Comparison of ENCODE assay signal across 1 cellular context in the genomic region with DNA sequence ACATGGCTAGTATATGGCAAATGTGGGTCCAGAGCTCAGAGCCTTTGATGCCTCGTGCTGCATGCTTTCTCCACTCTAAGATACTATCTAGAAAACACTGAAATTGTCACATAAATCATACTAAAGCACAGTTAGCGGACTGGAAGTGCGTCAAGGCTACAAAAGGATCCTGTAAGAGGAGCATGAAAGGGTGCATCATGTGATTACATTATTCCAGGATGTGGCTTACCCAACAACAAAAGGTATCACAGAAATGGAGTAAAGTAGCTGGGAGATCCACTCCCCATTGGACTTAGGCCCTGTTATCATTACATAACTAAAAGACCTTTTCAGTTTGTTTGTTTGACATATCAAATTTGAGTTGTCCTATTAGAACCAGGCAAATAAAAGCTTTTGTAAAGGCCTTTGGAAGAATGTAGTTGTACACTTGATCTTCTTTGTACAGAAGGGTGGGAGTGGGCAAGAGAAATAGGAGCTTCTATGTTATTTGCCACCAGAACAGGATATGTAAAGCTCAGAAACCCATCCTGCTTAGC.
A peak's percentile ranks its signal among the peaks of the same experiment; 100 is the strongest.
TF ChIP-seq lines count a peak whose summit lies in the region.

No MANE protein-coding gene starts in this region.

TF ChIP-seq in HepG2, 621 proteins besides CTCF, POLR2A, EP300 and RAD21 (continued from another document and continues in another):
- TF ChIP-seq ZNF646 (CRISPR knock-in tag; IDR thresholded peaks at IDR 0.05) (no peak), AGO2 (optimal IDR thresholded peaks at IDR 0.05; ENCODE audit: low read depth, low read length) (no peak), KAT8 (CRISPR knock-in tag; IDR thresholded peaks at IDR 0.05) (peak; percentile 80), ZNF674 (CRISPR knock-in tag; IDR thresholded peaks at IDR 0.05; ENCODE audit: low read depth) (no peak), ZNF329 (CRISPR knock-in tag; IDR thresholded peaks at IDR 0.05; ENCODE audit: low read depth) (no peak), GPN1 (CRISPR knock-in tag; IDR thresholded peaks at IDR 0.05; ENCODE audit: borderline replicate concordance) (no peak), ZNF333 (CRISPR knock-in tag; IDR thresholded peaks at IDR 0.05; ENCODE audit: borderline replicate concordance) (no peak), FOXO1 (CRISPR knock-in tag; IDR thresholded peaks at IDR 0.05) (peak; percentile 30; the same call in 1 of the 2 replicates), EZH2 (conservative IDR thresholded peaks at IDR 0.05; ENCODE audit: low read depth, low read length) (no peak), REST (IDR thresholded peaks at IDR 0.05; ENCODE audit: borderline replicate concordance in 1 of 2, low read depth in 1 of 2, low read length in 2 of 2) (no peak), ZNF274 (CRISPR knock-in tag; IDR thresholded peaks at IDR 0.05) (no peak), IKZF1 (IDR thresholded peaks at IDR 0.05) (no peak), ZMYM4 (CRISPR knock-in tag; IDR thresholded peaks at IDR 0.05) (peak; percentile 66; the same call in 1 of the 2 replicates), FOXK2 (IDR thresholded peaks at IDR 0.05) (no peak), GABPB1 (CRISPR knock-in tag; IDR thresholded peaks at IDR 0.05) (no peak; the same call in 1 of the 2 replicates), ZNF570 (CRISPR knock-in tag; IDR thresholded peaks at IDR 0.05; ENCODE audit: borderline replicate concordance) (no peak), ZFP90 (CRISPR knock-in tag; IDR thresholded peaks at IDR 0.05; ENCODE audit: borderline replicate concordance) (no peak), ZNF276 (CRISPR knock-in tag; IDR thresholded peaks at IDR 0.05; ENCODE audit: low read depth) (no peak), ZNF614 (CRISPR knock-in tag; IDR thresholded peaks at IDR 0.05; ENCODE audit: borderline replicate concordance) (0 out of 2 replicates have a peak, but pooled peaks have one; percentile 40), ERF (CRISPR knock-in tag; IDR thresholded peaks at IDR 0.05) (peak; percentile 45; the same call in 1 of the 2 replicates), RELA (CRISPR knock-in tag; IDR thresholded peaks at IDR 0.05) (no peak), ZNF282 (IDR thresholded peaks at IDR 0.05; ENCODE audit: partially characterized antibody) (no peak), JARID2 (CRISPR knock-in tag; IDR thresholded peaks at IDR 0.05; ENCODE audit: insufficient replicate concordance) (no peak), HNF4A (CRISPR knock-in tag; IDR thresholded peaks at IDR 0.05) (peak; percentile 85), ZNF331 (CRISPR knock-in tag; IDR thresholded peaks at IDR 0.05) (peak; percentile 70; the same call in 1 of the 2 replicates), ZNF567 (CRISPR knock-in tag; IDR thresholded peaks at IDR 0.05; ENCODE audit: borderline replicate concordance) (no peak), THAP9 (CRISPR knock-in tag; IDR thresholded peaks at IDR 0.05; ENCODE audit: borderline replicate concordance) (no peak), HCFC1 (IDR thresholded peaks at IDR 0.05; ENCODE audit: low read depth, low read length) (no peak), ZNF615 (CRISPR knock-in tag; IDR thresholded peaks at IDR 0.05; ENCODE audit: borderline replicate concordance) (peak; percentile 65; the same call in 1 of the 2 replicates), ZNF546 (CRISPR knock-in tag; conservative IDR thresholded peaks at IDR 0.05) (no peak), ZNF550 (CRISPR knock-in tag; IDR thresholded peaks at IDR 0.05; ENCODE audit: borderline replicate concordance) (no peak), ZNF607 (CRISPR knock-in tag; IDR thresholded peaks at IDR 0.05; ENCODE audit: borderline replicate concordance) (no peak), SP1 (IDR thresholded peaks at IDR 0.05) (no peak), SP1 (CRISPR knock-in tag; IDR thresholded peaks at IDR 0.05) (no peak), IKZF4 (CRISPR knock-in tag; IDR thresholded peaks at IDR 0.05; ENCODE audit: borderline replicate concordance, low read depth, not compliant biosample characterization) (no peak), ZNF431 (CRISPR knock-in tag; IDR thresholded peaks at IDR 0.05; ENCODE audit: borderline replicate concordance, low read depth) (no peak), ZNF672 (CRISPR knock-in tag; IDR thresholded peaks at IDR 0.05) (no peak), NFATC3 (CRISPR knock-in tag; IDR thresholded peaks at IDR 0.05) (no peak), TAF15 (IDR thresholded peaks at IDR 0.05; ENCODE audit: low read depth, low read length, poor library complexity, severe bottlenecking) (no peak), ZNF530 (CRISPR knock-in tag; IDR thresholded peaks at IDR 0.05; ENCODE audit: low read depth) (no peak), ZNF264 (CRISPR knock-in tag; IDR thresholded peaks at IDR 0.05) (0 out of 2 replicates have a peak, but pooled peaks have one; percentile 23), ZNF563 (CRISPR knock-in tag; IDR thresholded peaks at IDR 0.05) (no peak), HMGA1 (CRISPR knock-in tag; conservative IDR thresholded peaks at IDR 0.05) (no peak), ZSCAN9 (CRISPR knock-in tag; IDR thresholded peaks at IDR 0.05; ENCODE audit: borderline replicate concordance) (no peak; the same call in 1 of the 2 replicates)
- TF ChIP-seq, protein P1, sequence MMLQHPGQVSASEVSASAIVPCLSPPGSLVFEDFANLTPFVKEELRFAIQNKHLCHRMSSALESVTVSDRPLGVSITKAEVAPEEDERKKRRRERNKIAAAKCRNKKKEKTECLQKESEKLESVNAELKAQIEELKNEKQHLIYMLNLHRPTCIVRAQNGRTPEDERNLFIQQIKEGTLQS (CRISPR knock-in tag; IDR thresholded peaks at IDR 0.05): no peak
- TF ChIP-seq, protein P2, sequence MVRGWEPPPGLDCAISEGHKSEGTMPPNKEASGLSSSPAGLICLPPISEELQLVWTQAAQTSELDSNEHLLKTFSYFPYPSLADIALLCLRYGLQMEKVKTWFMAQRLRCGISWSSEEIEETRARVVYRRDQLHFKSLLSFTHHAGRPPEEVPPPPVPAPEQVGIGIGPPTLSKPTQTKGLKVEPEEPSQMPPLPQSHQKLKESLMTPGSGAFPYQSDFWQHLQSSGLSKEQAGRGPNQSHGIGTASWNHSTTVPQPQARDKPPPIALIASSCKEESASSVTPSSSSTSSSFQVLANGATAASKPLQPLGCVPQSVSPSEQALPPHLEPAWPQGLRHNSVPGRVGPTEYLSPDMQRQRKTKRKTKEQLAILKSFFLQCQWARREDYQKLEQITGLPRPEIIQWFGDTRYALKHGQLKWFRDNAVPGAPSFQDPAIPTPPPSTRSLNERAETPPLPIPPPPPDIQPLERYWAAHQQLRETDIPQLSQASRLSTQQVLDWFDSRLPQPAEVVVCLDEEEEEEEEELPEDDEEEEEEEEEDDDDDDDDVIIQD (CRISPR knock-in tag; IDR thresholded peaks at IDR 0.05; ENCODE audit: low read depth): peak; percentile 65; the same call in 1 of the 2 replicates
- TF ChIP-seq, protein P3, sequence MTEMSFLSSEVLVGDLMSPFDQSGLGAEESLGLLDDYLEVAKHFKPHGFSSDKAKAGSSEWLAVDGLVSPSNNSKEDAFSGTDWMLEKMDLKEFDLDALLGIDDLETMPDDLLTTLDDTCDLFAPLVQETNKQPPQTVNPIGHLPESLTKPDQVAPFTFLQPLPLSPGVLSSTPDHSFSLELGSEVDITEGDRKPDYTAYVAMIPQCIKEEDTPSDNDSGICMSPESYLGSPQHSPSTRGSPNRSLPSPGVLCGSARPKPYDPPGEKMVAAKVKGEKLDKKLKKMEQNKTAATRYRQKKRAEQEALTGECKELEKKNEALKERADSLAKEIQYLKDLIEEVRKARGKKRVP (CRISPR knock-in tag; IDR thresholded peaks at IDR 0.05): peak in 1 of 2 experiments; percentile 65; a peak in 2 of 4 replicates
